Comparison of ENCODE assay signal across 8 cellular contexts in the genomic region with DNA sequence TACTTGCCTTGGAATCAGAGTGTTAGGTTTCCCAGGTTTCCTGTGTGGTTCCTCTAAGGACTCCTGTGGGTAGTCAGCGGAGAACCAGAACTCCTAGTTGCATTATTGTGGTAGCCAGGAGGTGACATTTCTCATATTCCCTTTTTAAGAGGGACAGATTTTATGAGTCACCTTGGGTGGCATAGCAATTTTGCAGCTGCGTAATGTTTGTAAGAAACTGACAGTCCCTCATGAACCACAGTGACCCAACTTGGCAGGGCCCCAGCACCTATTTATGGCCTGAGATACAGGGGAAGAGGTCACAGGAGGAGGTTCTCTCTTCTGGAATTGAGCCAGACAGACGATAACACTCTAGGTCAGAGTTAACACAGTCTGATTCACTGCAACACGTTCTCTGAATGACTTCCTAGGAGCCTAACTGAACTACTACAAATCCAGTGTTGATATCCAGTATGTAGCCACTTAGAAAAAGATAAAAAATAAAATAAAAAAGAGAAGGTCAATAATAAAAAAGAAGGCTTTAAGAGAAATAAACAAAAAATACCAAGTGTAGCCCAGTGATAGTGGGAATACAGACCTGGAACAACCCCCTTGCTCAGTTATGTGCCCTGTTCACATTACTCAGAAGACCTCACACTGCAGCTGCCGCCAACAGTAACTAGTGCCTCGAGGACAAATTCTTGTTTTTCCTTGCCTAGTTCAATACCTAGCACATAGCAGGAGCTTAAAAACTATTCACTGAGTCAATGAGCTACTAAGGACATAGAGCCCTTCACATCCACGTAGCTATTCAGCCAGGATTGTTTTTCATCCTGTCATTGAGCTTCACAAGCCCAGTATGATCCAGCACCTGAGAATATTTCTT. TPM values are rescaled to one million over a fixed set of nuclear protein-coding genes. Genes with fewer than 3 reads are reported as not detected.
A peak's percentile ranks its signal among the peaks of the same experiment; 100 is the strongest.
DNase-seq lines count a peak whose midpoint lies in the region; ATAC-seq and TF ChIP-seq lines count a peak whose summit lies in the region.

No MANE protein-coding gene starts in this region.

- no peaks in the 10 kb centered on the region for H3K27me3 ChIP-seq in BLaER1
- H3K27me3 ChIP-seq in body of pancreas = no peaks in the 10 kb centered on the region
- H3K27me3 ChIP-seq in lung (ENCODE audit: control insufficient read depth, insufficient read depth) = no peaks in the 10 kb centered on the region
- H3K27me3 ChIP-seq in tibial artery = no peaks in the 10 kb centered on the region

- peaks cover 6% of the 10 kb centered on the region; the same call in 1 of the 2 replicates for H3K9me3 ChIP-seq in BLaER1
- no peaks in the 10 kb centered on the region for H3K9me3 ChIP-seq in body of pancreas
- H3K9me3 ChIP-seq in lung (ENCODE audit: control insufficient read depth in 2 of 2, insufficient read depth in 1 of 2, low read length in 1 of 2) = no peaks in the 10 kb centered on the region
- no peaks in the 10 kb centered on the region for H3K9me3 ChIP-seq in tibial artery

- ATAC-seq in GM18870 (IDR thresholded peaks at IDR 0.05; ENCODE audit: unreplicated experiment) = peak; percentile 73
- ATAC-seq in HG03280 (IDR thresholded peaks at IDR 0.05; ENCODE audit: unreplicated experiment) = peak; percentile 85
- peak; percentile 96 for ATAC-seq in body of pancreas
- ATAC-seq in lung (ENCODE audit: insufficient read depth, low FRiP score) = peak; percentile 84

- H3K4me2 ChIP-seq in BLaER1 = peak overlapping the region; percentile 67

- H4K20me1 ChIP-seq in BLaER1 = no peaks in the 10 kb centered on the region

- H3K9ac ChIP-seq in BLaER1 = peak overlapping the region; percentile 40; the same call in 1 of the 2 replicates

- intact Hi-C loops in body of pancreas (cut with DNase I) (no loop called here), tibial artery (cut with DNase I; ENCODE audit: low total_unique reads) (loop anchor here (5.0 kb wide), 1 partner anchor 51 kb away; a partner anchor contains a TSS)

- peak in 4 of 7 experiments; percentile 15 to 34 (median 20) for TF ChIP-seq CTCF in body of pancreas (IDR thresholded peaks at IDR 0.05)
- TF ChIP-seq CTCF in lung (IDR thresholded peaks at IDR 0.05; ENCODE audit: control extremely low read depth, extremely low read depth) = no peak
- TF ChIP-seq CTCF in tibial artery (IDR thresholded peaks at IDR 0.05) = no peak

- peak overlapping the region; percentile 73 for H3K27ac ChIP-seq in BLaER1
- H3K27ac ChIP-seq in body of pancreas = peak overlapping the region; percentile 15 to 61 (median 46)
- peak overlapping the region in 1 of 2 donors; percentile 77 for H3K27ac ChIP-seq in lung (ENCODE audit: low read depth in 1 of 2, low read length in 1 of 2)
- peak overlapping the region; percentile 62 to 64 for H3K27ac ChIP-seq in tibial artery

- H3K36me3 ChIP-seq in BLaER1 (peaks cover 6% of the 10 kb centered on the region; the same call in 1 of the 2 replicates), body of pancreas (replicated peaks in 1 of 2; ENCODE audit: insufficient read depth in 1 of 2, low read depth in 2 of 2) (no peaks in the 10 kb centered on the region), lung (ENCODE audit: control insufficient read depth in 2 of 2, insufficient read depth in 2 of 2, low read length in 2 of 2) (peaks cover 0 to 1% of the 10 kb centered on the region in 2 donors), tibial artery (no peaks in the 10 kb centered on the region)

- TF ChIP-seq POLR2A in body of pancreas (IDR thresholded peaks at IDR 0.05) = no peak

- H3K4me3 ChIP-seq in BLaER1 (no peak overlapping the region), body of pancreas (no peak overlapping the region), lung (no peak overlapping the region), tibial artery (no peak overlapping the region)

- peaks cover 15% of the 10 kb centered on the region for H3K4me1 ChIP-seq in BLaER1
- H3K4me1 ChIP-seq in body of pancreas = peaks cover 14% of the 10 kb centered on the region
- peaks cover 0 to 28% of the 10 kb centered on the region in 2 donors for H3K4me1 ChIP-seq in lung (ENCODE audit: control insufficient read depth in 2 of 2, insufficient read depth in 2 of 2, low read length in 2 of 2)
- peaks cover 4 to 44% (median 12%) of the 10 kb centered on the region in 4 donors for H3K4me1 ChIP-seq in tibial artery

- DNase-seq in NCI-H510A (lab: John Stamatoyannopoulos, UW) = peak; percentile 29
- DNase-seq in body of pancreas = peak; percentile 90 to 96 (median 93)
- peak; percentile 78 for DNase-seq in lung (ENCODE audit: low spot score)
- peak; percentile 81 to 90 for DNase-seq in tibial artery
- no peak for DNase-seq in epidermal melanocyte (ENCODE audit: insufficient read length, low spot score)

- 13 to 18% methylated on average over 7 of the region's 7 CpGs for WGBS in body of pancreas, 2 donors
- 39 to 45% methylated on average over 7 of the region's 7 CpGs for WGBS in lung, 2 donors

RNA-seq across cellular contexts. Expression of a gene that starts 50.7 kb away (rescaled TPM):
- total RNA-seq in body of pancreas = 10 to 100 TPM; 14.8 to 18.1 TPM
- total RNA-seq in lung = 10 to 100 TPM; 19.4 to 32.3 TPM
- 1 to 10 TPM; 5.7 to 9.9 TPM for polyA plus RNA-seq in lung

Comparison
In these comparisons a context has a peak if more than half of its experiments do, and no peak if none do; other contexts are left out.
1. CTCF ChIP-seq: peak in body of pancreas (4 of 7); none in lung (single experiment) and tibial artery (0 of 2).
2. Peak in every context shown above with its lines, with median percentiles within 50 percentile points of each other: ATAC-seq.